2 cellular contexts compared by ENCODE assay signal in the genomic region with DNA sequence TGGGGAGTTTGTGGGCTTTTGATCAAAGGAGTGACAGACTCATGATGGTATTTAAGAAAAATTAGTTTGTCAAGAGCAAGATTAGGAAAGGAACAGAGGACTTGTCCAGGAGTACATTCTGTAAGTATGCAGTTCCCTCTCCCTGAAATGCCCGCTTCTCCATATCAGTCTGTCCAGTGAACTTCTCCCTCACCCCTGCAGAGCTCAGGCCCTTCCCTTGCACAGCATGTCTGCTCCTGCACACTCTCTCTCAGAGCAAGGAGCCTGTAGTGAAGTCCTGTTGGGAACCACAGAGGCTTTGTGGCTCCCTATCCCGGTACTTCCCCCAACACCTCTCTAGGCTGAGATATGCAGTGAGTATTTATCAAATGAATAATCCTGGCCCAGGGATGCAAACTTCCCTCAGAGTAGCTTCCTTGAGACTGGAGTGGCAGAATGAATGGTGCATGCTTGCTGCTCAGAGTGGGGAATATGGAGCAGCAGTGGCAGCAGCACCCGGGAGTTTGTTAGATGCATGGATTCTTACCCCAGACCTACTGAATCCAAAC.
TF ChIP-seq lines count a peak whose summit lies in the region.

No MANE protein-coding gene starts in this region.

TF ChIP-seq in SK-N-SH treated with all-trans-retinoic acid at 6 μM for 48 hours, 23 proteins besides CTCF, POLR2A, EP300 and RAD21 (continued from another document):
- TF ChIP-seq, protein P1, sequence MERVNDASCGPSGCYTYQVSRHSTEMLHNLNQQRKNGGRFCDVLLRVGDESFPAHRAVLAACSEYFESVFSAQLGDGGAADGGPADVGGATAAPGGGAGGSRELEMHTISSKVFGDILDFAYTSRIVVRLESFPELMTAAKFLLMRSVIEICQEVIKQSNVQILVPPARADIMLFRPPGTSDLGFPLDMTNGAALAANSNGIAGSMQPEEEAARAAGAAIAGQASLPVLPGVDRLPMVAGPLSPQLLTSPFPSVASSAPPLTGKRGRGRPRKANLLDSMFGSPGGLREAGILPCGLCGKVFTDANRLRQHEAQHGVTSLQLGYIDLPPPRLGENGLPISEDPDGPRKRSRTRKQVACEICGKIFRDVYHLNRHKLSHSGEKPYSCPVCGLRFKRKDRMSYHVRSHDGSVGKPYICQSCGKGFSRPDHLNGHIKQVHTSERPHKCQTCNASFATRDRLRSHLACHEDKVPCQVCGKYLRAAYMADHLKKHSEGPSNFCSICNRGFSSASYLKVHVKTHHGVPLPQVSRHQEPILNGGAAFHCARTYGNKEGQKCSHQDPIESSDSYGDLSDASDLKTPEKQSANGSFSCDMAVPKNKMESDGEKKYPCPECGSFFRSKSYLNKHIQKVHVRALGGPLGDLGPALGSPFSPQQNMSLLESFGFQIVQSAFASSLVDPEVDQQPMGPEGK (CRISPR knock-in tag; IDR thresholded peaks at IDR 0.05; ENCODE audit: borderline replicate concordance): no peak
- TF ChIP-seq TCF4 (CRISPR knock-in tag; IDR thresholded peaks at IDR 0.05; ENCODE audit: borderline replicate concordance) (no peak), ZNF8 (CRISPR knock-in tag; IDR thresholded peaks at IDR 0.05) (no peak), GLIS3 (CRISPR knock-in tag; IDR thresholded peaks at IDR 0.05) (no peak), ZNF565 (CRISPR knock-in tag; conservative IDR thresholded peaks at IDR 0.05; ENCODE audit: low read depth) (no peak), ISL1 (CRISPR knock-in tag; IDR thresholded peaks at IDR 0.05) (no peak), PPARA (CRISPR knock-in tag; IDR thresholded peaks at IDR 0.05; ENCODE audit: borderline replicate concordance) (no peak), BACH2 (CRISPR knock-in tag; IDR thresholded peaks at IDR 0.05; ENCODE audit: borderline replicate concordance) (no peak), RARB (CRISPR knock-in tag; IDR thresholded peaks at IDR 0.05) (no peak), ESRRG (CRISPR knock-in tag; IDR thresholded peaks at IDR 0.05) (no peak), OSR1 (CRISPR knock-in tag; IDR thresholded peaks at IDR 0.05) (no peak), ZFP30 (CRISPR knock-in tag; IDR thresholded peaks at IDR 0.05) (no peak)
- TF ChIP-seq, protein P2, sequence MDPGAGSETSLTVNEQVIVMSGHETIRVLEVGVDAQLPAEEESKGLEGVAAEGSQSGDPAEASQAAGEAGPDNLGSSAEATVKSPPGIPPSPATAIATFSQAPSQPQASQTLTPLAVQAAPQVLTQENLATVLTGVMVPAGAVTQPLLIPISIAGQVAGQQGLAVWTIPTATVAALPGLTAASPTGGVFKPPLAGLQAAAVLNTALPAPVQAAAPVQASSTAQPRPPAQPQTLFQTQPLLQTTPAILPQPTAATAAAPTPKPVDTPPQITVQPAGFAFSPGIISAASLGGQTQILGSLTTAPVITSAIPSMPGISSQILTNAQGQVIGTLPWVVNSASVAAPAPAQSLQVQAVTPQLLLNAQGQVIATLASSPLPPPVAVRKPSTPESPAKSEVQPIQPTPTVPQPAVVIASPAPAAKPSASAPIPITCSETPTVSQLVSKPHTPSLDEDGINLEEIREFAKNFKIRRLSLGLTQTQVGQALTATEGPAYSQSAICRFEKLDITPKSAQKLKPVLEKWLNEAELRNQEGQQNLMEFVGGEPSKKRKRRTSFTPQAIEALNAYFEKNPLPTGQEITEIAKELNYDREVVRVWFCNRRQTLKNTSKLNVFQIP (CRISPR knock-in tag; IDR thresholded peaks at IDR 0.05; ENCODE audit: borderline replicate concordance, low read depth): no peak
- TF ChIP-seq, protein P3, sequence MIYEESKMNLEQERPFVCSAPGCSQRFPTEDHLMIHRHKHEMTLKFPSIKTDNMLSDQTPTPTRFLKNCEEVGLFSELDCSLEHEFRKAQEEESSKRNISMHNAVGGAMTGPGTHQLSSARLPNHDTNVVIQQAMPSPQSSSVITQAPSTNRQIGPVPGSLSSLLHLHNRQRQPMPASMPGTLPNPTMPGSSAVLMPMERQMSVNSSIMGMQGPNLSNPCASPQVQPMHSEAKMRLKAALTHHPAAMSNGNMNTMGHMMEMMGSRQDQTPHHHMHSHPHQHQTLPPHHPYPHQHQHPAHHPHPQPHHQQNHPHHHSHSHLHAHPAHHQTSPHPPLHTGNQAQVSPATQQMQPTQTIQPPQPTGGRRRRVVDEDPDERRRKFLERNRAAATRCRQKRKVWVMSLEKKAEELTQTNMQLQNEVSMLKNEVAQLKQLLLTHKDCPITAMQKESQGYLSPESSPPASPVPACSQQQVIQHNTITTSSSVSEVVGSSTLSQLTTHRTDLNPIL (CRISPR knock-in tag; IDR thresholded peaks at IDR 0.05; ENCODE audit: low read depth): no peak
TF ChIP-seq in SK-N-SH treated with all-trans-retinoic acid at 6 μM for 48 hours: peak in this region for 0.

TF ChIP-seq in SK-N-SH, 30 proteins besides CTCF, POLR2A, EP300 and RAD21 (continued from another document):
- TF ChIP-seq, protein P4, sequence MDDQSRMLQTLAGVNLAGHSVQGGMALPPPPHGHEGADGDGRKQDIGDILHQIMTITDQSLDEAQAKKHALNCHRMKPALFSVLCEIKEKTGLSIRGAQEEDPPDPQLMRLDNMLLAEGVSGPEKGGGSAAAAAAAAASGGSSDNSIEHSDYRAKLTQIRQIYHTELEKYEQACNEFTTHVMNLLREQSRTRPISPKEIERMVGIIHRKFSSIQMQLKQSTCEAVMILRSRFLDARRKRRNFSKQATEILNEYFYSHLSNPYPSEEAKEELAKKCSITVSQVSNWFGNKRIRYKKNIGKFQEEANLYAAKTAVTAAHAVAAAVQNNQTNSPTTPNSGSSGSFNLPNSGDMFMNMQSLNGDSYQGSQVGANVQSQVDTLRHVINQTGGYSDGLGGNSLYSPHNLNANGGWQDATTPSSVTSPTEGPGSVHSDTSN (IDR thresholded peaks at IDR 0.05): no peak
- no peak; the same call in 1 of the 2 replicates for TF ChIP-seq FOXJ3 (CRISPR knock-in tag; IDR thresholded peaks at IDR 0.05)
- TF ChIP-seq, protein P5, sequence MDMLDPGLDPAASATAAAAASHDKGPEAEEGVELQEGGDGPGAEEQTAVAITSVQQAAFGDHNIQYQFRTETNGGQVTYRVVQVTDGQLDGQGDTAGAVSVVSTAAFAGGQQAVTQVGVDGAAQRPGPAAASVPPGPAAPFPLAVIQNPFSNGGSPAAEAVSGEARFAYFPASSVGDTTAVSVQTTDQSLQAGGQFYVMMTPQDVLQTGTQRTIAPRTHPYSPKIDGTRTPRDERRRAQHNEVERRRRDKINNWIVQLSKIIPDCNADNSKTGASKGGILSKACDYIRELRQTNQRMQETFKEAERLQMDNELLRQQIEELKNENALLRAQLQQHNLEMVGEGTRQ (IDR thresholded peaks at IDR 0.05; ENCODE audit: borderline replicate concordance, low read depth, low read length): no peak
